1 cellular context compared by ENCODE assay signal in the genomic region with DNA sequence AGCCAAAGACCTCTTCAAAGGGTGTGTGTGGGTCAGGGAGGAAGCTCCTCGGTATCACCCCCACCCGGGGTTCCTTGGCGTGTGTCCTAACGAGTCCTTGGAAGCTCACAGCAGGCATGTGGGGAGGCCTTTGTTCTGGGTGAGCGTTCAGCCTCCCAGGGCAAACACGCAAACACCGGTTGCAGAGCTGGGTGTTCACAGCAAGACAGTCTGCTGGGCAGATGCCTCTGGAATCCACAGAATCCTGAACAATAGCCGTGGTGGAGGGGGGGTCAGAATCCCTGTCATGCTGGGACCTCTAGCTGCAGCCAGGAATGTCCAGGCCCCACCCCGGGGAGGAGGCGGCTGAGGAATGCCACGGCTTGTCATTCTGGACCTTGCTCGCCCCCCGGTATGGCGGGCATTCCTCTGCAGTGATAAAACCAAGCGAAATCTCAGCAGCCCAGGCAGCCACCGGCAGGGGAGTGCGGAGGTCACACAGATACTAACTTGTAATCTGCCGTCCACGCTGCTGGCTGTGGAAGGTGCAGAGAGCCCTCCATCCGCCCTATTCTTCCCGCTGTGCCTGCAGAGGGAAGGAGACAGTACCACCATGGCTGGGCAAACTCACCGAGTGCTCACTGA.
TF ChIP-seq lines count a peak whose summit lies in the region.

No MANE protein-coding gene starts in this region.

TF ChIP-seq in HCT116, 20 proteins besides CTCF, POLR2A, EP300 and RAD21:
- TF ChIP-seq TCF7L2 (IDR thresholded peaks at IDR 0.05; ENCODE audit: borderline replicate concordance, extremely low read depth, insufficient read depth, insufficient read length), result peak; percentile 63
